In genomic region chr15:85937661-85938060, GRCh38 we compare ENCODE assay signal across 19 cellular contexts.
"Had no signal": no experiment of that assay in that cellular context is flagged by ENCODE, and none has a peak within 500 bp of the region (broad histone marks: within the 10 kb centered on the region; RNA-seq: fewer than 3 reads in every experiment).

No MANE protein-coding gene starts in this region.

- DNase-seq: natural killer cell; occipital lobe; ovary; posterior cingulate gyrus; psoas muscle; right cardiac atrium; right lobe of liver; sigmoid colon; small intestine; stimulated activated CD4-positive, alpha-beta T cell treated with anti-CD3 and anti-CD28 coated beads, Interleukin-15, amount 100 ng/mL, for 24 hours; stimulated activated CD4-positive, alpha-beta T cell treated with anti-CD3 and anti-CD28 coated beads, Interleukin-2, amount 100 ng/mL, for 24 hours; stimulated activated CD4-positive, alpha-beta T cell treated with anti-CD3 and anti-CD28 coated beads, Interleukin-2, amount 100 ng/mL, for 48 hours; stimulated activated CD4-positive, alpha-beta T cell treated with anti-CD3 and anti-CD28 coated beads, Interleukin-4, amount 100 ng/mL, for 24 hours; stimulated activated naive B cell treated with anti-CD40 and anti-IgM and Interleukin-4, amounts not matched to agents 10 μg/mL and 1 μg/mL and 100 μg/mL, for 72 hours; stimulated activated naive CD4-positive, alpha-beta T cell treated with Interleukin-2 at 50 U/mL for 16 hours; stomach; thyroid gland; trophoblast cell; upper lobe of left lung had no signal
